24 cellular contexts compared by ENCODE assay signal in genomic region chr2:148974126-148974525, GRCh38.
DNase-seq lines count a peak whose midpoint lies in the region; ATAC-seq, FAIRE-seq and TF ChIP-seq lines count a peak whose summit lies in the region.
"Had no signal": no experiment of that assay in that cellular context is flagged by ENCODE, and none has a peak within 500 bp of the region (broad histone marks: within the 10 kb centered on the region; RNA-seq: fewer than 3 reads in every experiment).

No MANE protein-coding gene starts in this region.

- H3K27me3 Mint-ChIP-seq in GM23338 (ENCODE audit: insufficient read depth, low read depth, poor library complexity) = peaks cover 13% of the 10 kb centered on the region
- H3K27me3 Mint-ChIP-seq: B cell had no signal

- POLR2A ChIA-PET in H1 (lab: Charles Lee; ENCODE audit: partially characterized antibody) = no interaction called here

- H3K27me3 ChIP-seq in GM23338 (ENCODE audit: insufficient read depth) (no peaks in the 10 kb centered on the region), HUES6 (ENCODE audit: control insufficient read depth, insufficient read depth, low read length) (no peaks in the 10 kb centered on the region), H1 (replicated peaks in 1 of 4; ENCODE audit: control insufficient read depth in 3 of 4, extremely low read depth in 1 of 4, insufficient read depth in 3 of 4, low read length in 3 of 4) (no peaks in the 10 kb centered on the region)
- H3K27me3 ChIP-seq: Peyer's patch had no signal

- TF ChIP-seq CTCF in GM23338 (conservative IDR thresholded peaks at IDR 0.05; ENCODE audit: low read depth in 2 of 2) (no peak), H1 (IDR thresholded peaks at IDR 0.05; ENCODE audit: control extremely low read depth in 1 of 3, insufficient read depth in 1 of 3, low read depth in 1 of 3, low read length in 3 of 3) (no peak)

- H3F3A ChIP-seq in GM23338 (replicated peaks; ENCODE audit: low read depth) = no peaks in the 10 kb centered on the region

- H3K79me2 ChIP-seq in GM23338 (replicated peaks; ENCODE audit: insufficient read depth) (no peaks in the 10 kb centered on the region; the same call in none of the 2 replicates), H1 (ENCODE audit: control insufficient read depth in 1 of 2, insufficient read depth in 2 of 2, low read length in 2 of 2) (no peaks in the 10 kb centered on the region)

- peak overlapping the region; percentile 15; the same call in 1 of the 2 replicates for H3K27ac ChIP-seq in GM23338 (ENCODE audit: low read depth)
- peak overlapping the region; percentile 41 for H3K27ac ChIP-seq in HUES6 (ENCODE audit: low read depth, low read length)
- H3K27ac ChIP-seq in H1 (ENCODE audit: low read depth, low read length) = no peak overlapping the region
- H3K27ac ChIP-seq: Peyer's patch, SJSA1 had no signal

- H4K8ac ChIP-seq in H1 (ENCODE audit: extremely low read depth, insufficient read depth, low read length) = no peak overlapping the region

- ATAC-seq in GM23338 (peak; percentile 89), GM19023 (IDR thresholded peaks at IDR 0.05; ENCODE audit: unreplicated experiment) (no peak), GM19351 (IDR thresholded peaks at IDR 0.05; ENCODE audit: unreplicated experiment) (no peak)
- ATAC-seq: HepG2, K562 had no signal

- no peak for TF ChIP-seq RAD21 in H1 (IDR thresholded peaks at IDR 0.05 in 1 of 2, conservative IDR thresholded peaks at IDR 0.05 in 1 of 2; ENCODE audit: low read depth in 2 of 2, low read length in 2 of 2)

- no peak overlapping the region for H3K14ac ChIP-seq in H1 (ENCODE audit: insufficient read length)

- H3K36me3 ChIP-seq in GM23338 (ENCODE audit: insufficient read depth) = no peaks in the 10 kb centered on the region
- H3K36me3 ChIP-seq in HUES6 (ENCODE audit: control insufficient read depth, insufficient read depth, low read length) = peaks cover 23% of the 10 kb centered on the region
- H3K36me3 ChIP-seq in H1 (ENCODE audit: control insufficient read depth in 2 of 4, insufficient read depth in 4 of 4, low read length in 3 of 4) = peaks cover 0 to 8% (median 3%) of the 10 kb centered on the region in 4 experiments; a peak in 2 of 8 replicates
- H3K36me3 ChIP-seq: Peyer's patch, SJSA1 had no signal

- FAIRE-seq in H1 (lab: Jason Lieb, UNC) (peak; percentile 82), H54 (lab: Jason Lieb, UNC) (no peak)
- FAIRE-seq: A204.1, GM18507, HepG2, K562 had no signal

- no peaks in the 10 kb centered on the region for H3K9me3 Mint-ChIP-seq in GM23338
- H3K9me3 Mint-ChIP-seq: CD14-positive monocyte had no signal

- H2BK5ac ChIP-seq in H1 (ENCODE audit: low read depth, low read length) = no peak overlapping the region

- peaks cover 4% of the 10 kb centered on the region; the same call in 1 of the 2 replicates for H3K9me2 ChIP-seq in GM23338 (ENCODE audit: insufficient read depth)

- H3K23ac ChIP-seq in H1 (ENCODE audit: insufficient read length) = no peak overlapping the region

- no peak overlapping the region for H2BK20ac ChIP-seq in H1 (ENCODE audit: low read length)

- H3K4me3 ChIP-seq in GM23338 = no peak overlapping the region
- no peak overlapping the region for H3K4me3 ChIP-seq in HUES6 (ENCODE audit: low read depth, low read length)
- no peak overlapping the region for H3K4me3 ChIP-seq in H1 (ENCODE audit: extremely low read depth in 1 of 4, insufficient read depth in 2 of 4, low read depth in 3 of 4, low read length in 4 of 4)
- H3K4me3 ChIP-seq: K562, Peyer's patch, SJSA1 had no signal

- peak; percentile 62 for DNase-seq in GM23338 (ENCODE audit: low spot score)
- DNase-seq in H1 (ENCODE audit: low read depth in 1 of 2, low spot score in 2 of 2) = no peak
- DNase-seq in left kidney (ENCODE audit: low read depth, low spot score) = peak; percentile 35
- DNase-seq in SIG-M5 treated with dmso at 0.1 percent for 504 hours (lab: John Stamatoyannopoulos, UW; ENCODE audit: unreplicated experiment) = no peak
- DNase-seq in H54 (ENCODE audit: insufficient read length, low spot score) = no peak
- DNase-seq: GDM1, MM.1S, NCI-H1092, NCI-H1436 treated with DMSO at 0.1 percent for 48 hours, NCI-H1930, NCI-H226, NCI-H510A treated with DMSO at 0.1 percent for 48 hours, NCI-H748 treated with DMSO at 0.1 percent for 48 hours, Peyer's patch had no signal

- H3K56ac ChIP-seq in H1 (replicated peaks; ENCODE audit: insufficient read length, low read depth, low read length) = no peak overlapping the region

- no peaks in the 10 kb centered on the region for H3K9me3 ChIP-seq in HUES6 (ENCODE audit: control insufficient read depth, insufficient read depth, low read depth, low read length)
- no peaks in the 10 kb centered on the region for H3K9me3 ChIP-seq in H1 (ENCODE audit: insufficient read depth in 2 of 2, low read depth in 1 of 2, low read length in 1 of 2)
- H3K9me3 ChIP-seq: Peyer's patch, SJSA1 had no signal

- no peaks in the 10 kb centered on the region for H3K23me2 ChIP-seq in H1 (ENCODE audit: low read depth, low read length)

- H3K18ac ChIP-seq in H1 (ENCODE audit: extremely low read depth, low read length) = no peak overlapping the region

- TF ChIP-seq EP300 in H1 (IDR thresholded peaks at IDR 0.05; ENCODE audit: borderline replicate concordance in 1 of 2, low read depth in 2 of 2, low read length in 2 of 2) = no peak

- H3K9ac ChIP-seq in HUES6 (ENCODE audit: low read length) (no peak overlapping the region), H1 (replicated peaks in 1 of 4; ENCODE audit: extremely low read depth in 1 of 4, low read depth in 3 of 4, low read length in 3 of 4) (no peak overlapping the region)

- peaks cover 30% of the 10 kb centered on the region for H3K4me1 ChIP-seq in GM23338 (ENCODE audit: insufficient read depth)
- peaks cover 18% of the 10 kb centered on the region for H3K4me1 ChIP-seq in HUES6 (ENCODE audit: control insufficient read depth, insufficient read depth, low read length)
- H3K4me1 ChIP-seq in H1 (replicated peaks in 1 of 4; ENCODE audit: control insufficient read depth in 3 of 4, insufficient read depth in 4 of 4, low read length in 3 of 4) = peaks cover 2 to 14% (median 8%) of the 10 kb centered on the region in 4 experiments; a peak in 5 of 7 replicates
- H3K4me1 ChIP-seq: Peyer's patch, SJSA1 had no signal

- H4K20me1 ChIP-seq in GM23338 (replicated peaks; ENCODE audit: insufficient read depth) (peaks cover 4% of the 10 kb centered on the region), H1 (replicated peaks in 1 of 2; ENCODE audit: control insufficient read depth in 1 of 2, insufficient read depth in 2 of 2, low read length in 2 of 2) (no peaks in the 10 kb centered on the region)

- H3K4me3 Mint-ChIP-seq in GM23338 = peak overlapping the region; percentile 32; the same call in 1 of the 3 replicates
- H3K4me3 Mint-ChIP-seq: B cell, CD14-positive monocyte had no signal

- peak overlapping the region; percentile 83 for H3K27ac Mint-ChIP-seq in GM23338
- H3K27ac Mint-ChIP-seq: B cell, CD14-positive monocyte had no signal

- H3K4me1 Mint-ChIP-seq in GM23338 = peaks cover 53% of the 10 kb centered on the region

- TF ChIP-seq POLR2A in H1 (IDR thresholded peaks at IDR 0.05; ENCODE audit: control extremely low read depth in 1 of 2, low read depth in 2 of 2, low read length in 2 of 2) (no peak), H54 (IDR thresholded peaks at IDR 0.05; ENCODE audit: low read depth, low read length) (no peak)

- H2AFZ ChIP-seq in GM23338 (no peak overlapping the region), H1 (ENCODE audit: low read length) (no peak overlapping the region)

- no peaks in the 10 kb centered on the region for H3K79me1 ChIP-seq in H1 (ENCODE audit: low read depth, low read length)

- no peak overlapping the region for H2AK5ac ChIP-seq in H1 (ENCODE audit: low read depth, low read length)

- no peak overlapping the region for H4K91ac ChIP-seq in H1 (replicated peaks; ENCODE audit: insufficient read length, low read length)

- CTCF ChIA-PET in H1 (lab: Charles Lee; ENCODE audit: partially characterized antibody) = interaction anchor here (0.6 to 2.6 kb wide), 7 partner anchors 9 to 220 kb away, joined by 3 to 8 read pairs (median 3); no protein-coding TSS in a partner anchor

- H2BK15ac ChIP-seq in H1 (ENCODE audit: low read length) = no peak overlapping the region

- H3K4me2 ChIP-seq in GM23338 (peak overlapping the region; percentile 48), H1 (ENCODE audit: insufficient read depth in 1 of 2, low read depth in 2 of 2, low read length in 2 of 2) (peak overlapping the region; percentile 8 to 18; a peak in 2 of 4 replicates)

- H3K36me3 Mint-ChIP-seq in GM23338 (ENCODE audit: low read depth) = peaks cover 25% of the 10 kb centered on the region
- H3K36me3 Mint-ChIP-seq: CD14-positive monocyte had no signal

- H2BK12ac ChIP-seq in H1 (ENCODE audit: low read depth, low read length) = no peak overlapping the region

- H2BK120ac ChIP-seq in H1 (replicated peaks; ENCODE audit: low read depth, low read length) = no peak overlapping the region

- H3K4ac ChIP-seq in H1 (replicated peaks; ENCODE audit: insufficient read length, low read depth, low read length) = no peak overlapping the region

- H4K5ac ChIP-seq in H1 (ENCODE audit: insufficient read length, low read depth, low read length) = no peak overlapping the region

TF ChIP-seq in H1, 55 proteins besides CTCF, POLR2A, EP300 and RAD21:
- TF ChIP-seq CEBPB (IDR thresholded peaks at IDR 0.05; ENCODE audit: low read depth, low read length) (no peak), NANOG (IDR thresholded peaks at IDR 0.05; ENCODE audit: insufficient read depth, low read depth, low read length, poor library complexity, severe bottlenecking) (peak; percentile 88)

Comparison
In these comparisons a context has a peak if more than half of its experiments do, and no peak if none do; other contexts are left out.
1. DNase-seq: peak in GM23338 (single experiment) and left kidney (single experiment); none in H1 (0 of 2), SIG-M5 treated with dmso at 0.1 percent for 504 hours (single experiment) and H54 (single experiment).